8 cellular contexts compared by ENCODE assay signal in genomic region chr17:76734080-76734840, GRCh38. TPM values are rescaled to one million over a fixed set of nuclear protein-coding genes. Genes with fewer than 3 reads are reported as not detected.
DNase-seq lines count a peak whose midpoint lies in the region; ATAC-seq and TF ChIP-seq lines count a peak whose summit lies in the region.

No MANE protein-coding gene starts in this region.

- H4K20me1 ChIP-seq in hepatocyte (ENCODE audit: insufficient read depth, poor library complexity, severe bottlenecking), result peaks cover 29% of the 10 kb centered on the region

- ATAC-seq in heart right ventricle (no peak), thoracic aorta (ENCODE audit: insufficient number of reproducible peaks, low FRiP score, low read depth) (no peak), GM18520 (IDR thresholded peaks at IDR 0.05; ENCODE audit: unreplicated experiment) (no peak)

- H3K4me3 ChIP-seq in heart right ventricle (peak overlapping the region in 8 of 10 donors; percentile 0 to 97 (median 92)), hepatocyte (peak overlapping the region; percentile 83), thoracic aorta (peak overlapping the region; percentile 89), ascending aorta (peak overlapping the region in 1 of 2 donors; percentile 92)

- H3K9me2 ChIP-seq in hepatocyte (replicated peaks; ENCODE audit: insufficient read depth), result no peaks in the 10 kb centered on the region

- H3K4me1 ChIP-seq in heart right ventricle (peaks cover 11 to 75% (median 62%) of the 10 kb centered on the region in 9 donors), hepatocyte (ENCODE audit: insufficient read depth) (peaks cover 14% of the 10 kb centered on the region), thoracic aorta (ENCODE audit: control insufficient read depth in 1 of 2, low read depth in 2 of 2) (peaks cover 36 to 68% of the 10 kb centered on the region in 2 donors), ascending aorta (peaks cover 5 to 39% of the 10 kb centered on the region in 2 donors)

- no peaks in the 10 kb centered on the region for H3K9me3 ChIP-seq in heart right ventricle
- no peaks in the 10 kb centered on the region for H3K9me3 ChIP-seq in hepatocyte (ENCODE audit: low read depth)
- no peaks in the 10 kb centered on the region for H3K9me3 ChIP-seq in thoracic aorta
- no peaks in the 10 kb centered on the region for H3K9me3 ChIP-seq in ascending aorta

- H3K36me3 ChIP-seq in heart right ventricle (peaks cover 0 to 67% (median 40%) of the 10 kb centered on the region in 9 donors), hepatocyte (replicated peaks; ENCODE audit: insufficient read depth, low read depth) (no peaks in the 10 kb centered on the region), thoracic aorta (peaks cover 20% of the 10 kb centered on the region), ascending aorta (peaks cover 29 to 57% of the 10 kb centered on the region in 2 donors)

- WGBS in heart right ventricle, 2 donors, result 15 to 18% methylated on average over 8 of the region's 8 CpGs
- 49% methylated on average over 8 of the region's 8 CpGs for WGBS in hepatocyte (ENCODE audit: low lambda C conversion rate, missing lambda C conversion rate)

- intact Hi-C loops in heart right ventricle (cut with DNase I), result no loop called here
- intact Hi-C loops in cardiac septum (cut with DNase I), result no loop called here
- intact Hi-C loops in ascending aorta (cut with DNase I), result loop anchor here (10.0 kb wide), 1 partner anchor 671 kb away; no protein-coding TSS in a partner anchor

- H3K27me3 ChIP-seq in heart right ventricle, result no peaks in the 10 kb centered on the region
- no peaks in the 10 kb centered on the region for H3K27me3 ChIP-seq in hepatocyte
- H3K27me3 ChIP-seq in thoracic aorta (replicated peaks; ENCODE audit: insufficient read depth), result no peaks in the 10 kb centered on the region
- no peaks in the 10 kb centered on the region for H3K27me3 ChIP-seq in ascending aorta

- H3K4me2 ChIP-seq in hepatocyte, result peak overlapping the region; percentile 92

- H3K79me2 ChIP-seq in hepatocyte, result peaks cover 80% of the 10 kb centered on the region

- H3K27ac ChIP-seq in heart right ventricle, result peak overlapping the region in 7 of 10 donors; percentile 19 to 99 (median 99)
- H3K27ac ChIP-seq in hepatocyte, result peak overlapping the region; percentile 95
- peak overlapping the region in 1 of 2 donors; percentile 98 for H3K27ac ChIP-seq in thoracic aorta
- H3K27ac ChIP-seq in ascending aorta, result peak overlapping the region in 1 of 2 donors; percentile 98

- no peak overlapping the region for H2AFZ ChIP-seq in hepatocyte

- TF ChIP-seq CTCF in heart right ventricle (IDR thresholded peaks at IDR 0.05) (no peak), hepatocyte (IDR thresholded peaks at IDR 0.05; ENCODE audit: poor library complexity) (no peak), thoracic aorta (IDR thresholded peaks at IDR 0.05) (no peak), ascending aorta (IDR thresholded peaks at IDR 0.05) (no peak)

- no peak for DNase-seq in heart right ventricle
- no peak for DNase-seq in cardiac septum (ENCODE audit: low spot score)
- DNase-seq in UCSD-AML1 (lab: John Stamatoyannopoulos, UW; ENCODE audit: unreplicated experiment), result peak; percentile 20
- DNase-seq in hepatocyte (ENCODE audit: low spot score), result no peak
- no peak for DNase-seq in thoracic aorta (ENCODE audit: low spot score)
- no peak for DNase-seq in ascending aorta (ENCODE audit: low spot score in 2 of 2)
- DNase-seq in HK-2 (ENCODE audit: unreplicated experiment), result no peak

RNA-seq across cellular contexts. Expression of gene SRSF2, which starts 2.9 kb away (rescaled TPM):
- 100 to 1,000 TPM in 1 of 10 donors, 10 to 100 TPM in 9; 58.8 to 103 (median 76.3) TPM for total RNA-seq in heart right ventricle
- polyA plus RNA-seq in heart right ventricle, result 100 to 1,000 TPM in 1 of 2 donors, 10 to 100 TPM in 1; 93.4 to 109 TPM
- 98.0 TPM for total RNA-seq in cardiac septum
- total RNA-seq in hepatocyte, result 152 and 157 TPM in 2 replicates
- 152 and 173 TPM in 2 replicates for polyA plus RNA-seq in hepatocyte
- total RNA-seq in thoracic aorta, result 100 to 1,000 TPM; 265 to 266 TPM
- total RNA-seq in ascending aorta, result 429 TPM

RNA-seq across cellular contexts. Expression of gene MFSD11, which starts 3.7 kb away (rescaled TPM):
- total RNA-seq in heart right ventricle, result 10 to 100 TPM; 25.1 to 34.4 (median 29.6) TPM
- 10 to 100 TPM in 1 of 2 donors, 1 to 10 TPM in 1; 9.2 to 23.2 TPM for polyA plus RNA-seq in heart right ventricle
- 27.0 TPM for total RNA-seq in cardiac septum
- 59.4 and 66.6 TPM in 2 replicates for total RNA-seq in hepatocyte
- polyA plus RNA-seq in hepatocyte, result 35.4 and 43.5 TPM in 2 replicates
- 10 to 100 TPM; 49.7 to 52.3 TPM for total RNA-seq in thoracic aorta
- 13.4 TPM for total RNA-seq in ascending aorta

RNA-seq across cellular contexts. Expression of gene METTL23, which starts 7.6 kb away (rescaled TPM):
- total RNA-seq in heart right ventricle (10 to 100 TPM; 18.0 to 29.9 (median 24.7) TPM), cardiac septum (21.4 TPM), hepatocyte (36.6 and 36.8 TPM in 2 replicates), thoracic aorta (10 to 100 TPM; 12.1 to 42.5 TPM), ascending aorta (31.2 TPM)
- polyA plus RNA-seq in heart right ventricle (10 to 100 TPM; 24.5 to 41.8 TPM), hepatocyte (48.0 and 56.5 TPM in 2 replicates)

RNA-seq across cellular contexts. Expression of gene JMJD6, which starts 7.9 kb away (rescaled TPM):
- total RNA-seq in heart right ventricle (10 to 100 TPM; 34.6 to 79.3 (median 43.2) TPM), cardiac septum (60.7 TPM), hepatocyte (19.3 and 19.5 TPM in 2 replicates), thoracic aorta (10 to 100 TPM; 32.4 to 36.1 TPM), ascending aorta (29.4 TPM)
- polyA plus RNA-seq in heart right ventricle (10 to 100 TPM; 36.1 to 56.5 TPM), hepatocyte (34.5 and 44.8 TPM in 2 replicates)

RNA-seq across cellular contexts. Expression of gene MXRA7, which starts 23.5 kb away (rescaled TPM):
- total RNA-seq in heart right ventricle (100 to 1,000 TPM; 298 to 586 (median 488) TPM), cardiac septum (666 TPM), hepatocyte (101 and 102 TPM in 2 replicates), thoracic aorta (100 to 1,000 TPM; 241 to 341 TPM), ascending aorta (122 TPM)
- polyA plus RNA-seq in heart right ventricle (100 to 1,000 TPM; 121 to 199 TPM), hepatocyte (117 and 138 TPM in 2 replicates)
